Comparison of ENCODE assay signal across 13 cellular contexts in the genomic region with DNA sequence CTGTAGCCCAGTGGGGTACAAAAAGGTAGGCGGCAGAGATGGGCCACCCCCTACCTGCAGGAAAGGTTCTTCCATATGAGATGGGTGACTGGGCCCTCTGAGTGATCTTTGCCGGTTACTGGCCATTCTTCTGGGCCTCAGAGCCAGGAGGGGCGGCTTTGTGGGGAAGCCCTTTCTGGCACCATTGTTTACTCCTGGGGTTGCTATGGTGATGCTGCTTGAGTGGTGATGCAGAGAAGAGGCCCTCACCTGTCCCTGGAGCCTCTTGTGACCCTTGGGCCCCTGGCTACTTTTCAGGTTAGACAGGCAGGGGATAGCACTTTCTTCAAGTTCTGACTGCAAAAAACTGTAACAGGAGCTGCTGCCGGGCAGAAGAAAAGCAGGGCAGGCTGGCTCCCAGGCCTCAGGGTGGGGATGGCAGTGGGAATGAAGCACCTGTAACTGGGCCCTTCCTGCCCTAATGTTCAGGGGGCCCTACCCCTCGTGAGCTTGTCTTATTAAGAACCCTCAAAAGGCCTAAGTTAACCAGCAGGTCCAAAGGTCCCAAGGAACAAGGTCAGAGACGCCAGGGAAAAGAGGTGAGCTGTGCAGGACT. TPM values are rescaled to one million over a fixed set of nuclear protein-coding genes. Genes with fewer than 3 reads are reported as not detected.
DNase-seq lines count a peak whose midpoint lies in the region; ATAC-seq and TF ChIP-seq lines count a peak whose summit lies in the region.
"Had no signal": no experiment of that assay in that cellular context is flagged by ENCODE, and none has a peak within 500 bp of the region (broad histone marks: within the 10 kb centered on the region; RNA-seq: fewer than 3 reads in every experiment).

A gene (minus strand): TSS at position 139 of the 595 bp plus-strand sequence. CDS start 13 bp downstream, at position 126.

- 78 to 95% (median 92%) methylated on average over 6 of the region's 6 CpGs for WGBS in spleen, 5 donors

- H3K36me3 Mint-ChIP-seq in activated CD4-positive, alpha-beta T cell treated with anti-CD3 and anti-CD28 coated beads, Interleukin-2, amount 10 ng/mL, durations not matched to agents 7 days and 5 days (ENCODE audit: low read depth) = peaks cover 29% of the 10 kb centered on the region

- no peaks in the 10 kb centered on the region for H3K9me3 ChIP-seq in spleen
- H3K9me3 ChIP-seq in right atrium auricular region = no peaks in the 10 kb centered on the region
- H3K9me3 ChIP-seq: Peyer's patch had no signal

- H3K4me3 ChIP-seq in spleen = no peak within 1 kb of the TSS
- H3K4me3 ChIP-seq in right atrium auricular region = no peak within 1 kb of the TSS
- H3K4me3 ChIP-seq: Peyer's patch had no signal

- no peaks in the 10 kb centered on the region for H3K27me3 Mint-ChIP-seq in activated CD4-positive, alpha-beta T cell treated with anti-CD3 and anti-CD28 coated beads, Interleukin-2, amount 10 ng/mL, durations not matched to agents 7 days and 5 days

- H3K27ac Mint-ChIP-seq in activated CD4-positive, alpha-beta T cell treated with anti-CD3 and anti-CD28 coated beads, Interleukin-2, amount 10 ng/mL, durations not matched to agents 7 days and 5 days = peak within 1 kb of the TSS; percentile 31

- DNase-seq in activated CD4-positive, alpha-beta T cell treated with anti-CD3 and anti-CD28 coated beads, Interleukin-2, amount 10 ng/mL, durations not matched to agents 7 days and 5 days = no peak
- DNase-seq in activated CD4-positive, alpha-beta T cell treated with anti-CD3 and anti-CD28 coated beads, Interleukin-2, amount 50 U/mL, for 4 hours = no peak
- DNase-seq in NCI-H146 treated with DMSO at 0.1 percent for 48 hours (lab: John Stamatoyannopoulos, UW; ENCODE audit: unreplicated experiment) (peak; percentile 28), cerebellar cortex (ENCODE audit: low spot score) (peak; percentile 16), spleen (peak; percentile 37), right atrium auricular region (ENCODE audit: low spot score) (no peak), DMS 273 (lab: John Stamatoyannopoulos, UW; ENCODE audit: unreplicated experiment) (no peak)
- DNase-seq: effector memory CD4-positive, alpha-beta T cell; Peyer's patch; stimulated activated CD4-positive, alpha-beta T cell treated with anti-CD3 and anti-CD28 coated beads, Interleukin-15, amount 100 ng/mL, for 24 hours; T-helper 2 cell had no signal

- H3K36me3 ChIP-seq in spleen (peaks cover 0 to 62% (median 13%) of the 10 kb centered on the region in 6 donors), right atrium auricular region (no peaks in the 10 kb centered on the region)
- H3K36me3 ChIP-seq: Peyer's patch had no signal

- intact Hi-C loops in spleen (cut with DNase I; ENCODE audit: low total_unique reads) = no loop called here

- no peak for TF ChIP-seq POLR2A in spleen (IDR thresholded peaks at IDR 0.05)

- no peaks in the 10 kb centered on the region for H3K9me3 Mint-ChIP-seq in activated CD4-positive, alpha-beta T cell treated with anti-CD3 and anti-CD28 coated beads, Interleukin-2, amount 10 ng/mL, durations not matched to agents 7 days and 5 days

- peaks cover 2% of the 10 kb centered on the region for H3K4me1 Mint-ChIP-seq in activated CD4-positive, alpha-beta T cell treated with anti-CD3 and anti-CD28 coated beads, Interleukin-2, amount 10 ng/mL, durations not matched to agents 7 days and 5 days

- H3K4me1 ChIP-seq in spleen (peaks cover 0 to 5% (median 0%) of the 10 kb centered on the region in 6 donors), right atrium auricular region (peaks cover 0 to 9% of the 10 kb centered on the region in 2 donors)

- H3K27me3 ChIP-seq in spleen (replicated peaks in 1 of 7) = no peaks in the 10 kb centered on the region
- no peaks in the 10 kb centered on the region for H3K27me3 ChIP-seq in right atrium auricular region
- H3K27me3 ChIP-seq: Peyer's patch had no signal

- H3K27ac ChIP-seq in spleen (peak within 1 kb of the TSS in 1 of 8 donors; percentile 67), right atrium auricular region (no peak within 1 kb of the TSS)

- TF ChIP-seq CTCF in spleen (IDR thresholded peaks at IDR 0.05 in 8 of 11, conservative IDR thresholded peaks at IDR 0.05 in 3 of 11) (no peak), right atrium auricular region (IDR thresholded peaks at IDR 0.05) (no peak)

- POLR2A ChIA-PET in activated CD4-positive, alpha-beta T cell treated with anti-CD3 and anti-CD28 coated beads, Interleukin-2, amount 10 ng/mL, durations not matched to agents 7 days and 5 days (lab: Charles Lee) = no interaction called here

- no peak for ATAC-seq in HG02759 (IDR thresholded peaks at IDR 0.05; ENCODE audit: unreplicated experiment)

- CTCF ChIA-PET in activated CD4-positive, alpha-beta T cell treated with anti-CD3 and anti-CD28 coated beads, Interleukin-2, amount 10 ng/mL, durations not matched to agents 7 days and 5 days (lab: Charles Lee) = interaction anchor here (1.3 kb wide), 2 partner anchors 11 to 44 kb away, joined by 3 to 9 read pairs; a partner anchor contains a TSS

- no peak within 1 kb of the TSS for H3K4me3 Mint-ChIP-seq in activated CD4-positive, alpha-beta T cell treated with anti-CD3 and anti-CD28 coated beads, Interleukin-2, amount 10 ng/mL, durations not matched to agents 7 days and 5 days

RNA-seq across cellular contexts. Expression of the gene that starts here (rescaled TPM):
- under 1 TPM; 0.29 to 0.35 TPM for total RNA-seq in activated CD4-positive, alpha-beta T cell treated with anti-CD3 and anti-CD28 coated beads, Interleukin-2, amount 10 ng/mL, durations not matched to agents 7 days and 5 days
- not detected for total RNA-seq in spleen
- not detected for polyA plus RNA-seq in spleen
- not detected for total RNA-seq in right atrium auricular region
- total RNA-seq: liver had no signal
- polyA plus RNA-seq: liver had no signal

Comparison
In these comparisons a context has a peak if more than half of its experiments do, and no peak if none do; other contexts are left out.
1. Peak in DNase-seq in spleen; RNA of the gene not detected or under 1 TPM.
2. DNase-seq: peak in NCI-H146 treated with DMSO at 0.1 percent for 48 hours (single experiment) and cerebellar cortex (single experiment); none in activated CD4-positive, alpha-beta T cell treated with anti-CD3 and anti-CD28 coated beads, Interleukin-2, amount 10 ng/mL, durations not matched to agents 7 days and 5 days (single experiment), activated CD4-positive, alpha-beta T cell treated with anti-CD3 and anti-CD28 coated beads, Interleukin-2, amount 50 U/mL, for 4 hours (0 of 2), right atrium auricular region (single experiment) and DMS 273 (single experiment).